ENCODE assay signal across 1 cellular context in the genomic region with DNA sequence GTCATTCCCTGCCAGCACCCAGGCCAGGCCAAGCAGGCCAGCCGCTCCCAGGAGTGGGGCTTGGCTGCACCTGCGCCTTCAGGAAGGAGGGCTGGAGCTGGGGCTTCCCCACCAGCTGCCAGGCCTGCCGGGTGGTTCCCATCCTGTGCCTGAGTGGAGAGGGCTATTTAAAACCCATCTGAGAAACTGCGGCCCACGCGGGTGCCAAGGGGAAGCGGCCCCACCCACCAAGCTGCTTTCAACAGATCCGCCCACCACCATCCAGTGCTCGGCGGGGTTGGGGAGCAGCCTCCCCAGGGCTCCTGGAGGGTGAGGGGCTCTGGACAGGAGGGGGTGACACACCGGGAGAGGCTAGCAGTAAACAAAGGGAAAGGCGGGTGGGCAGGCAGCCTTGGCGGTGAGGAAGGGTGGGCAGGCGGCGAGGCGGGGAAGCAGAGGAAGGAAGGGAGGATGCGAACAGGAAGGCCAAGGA.
TF ChIP-seq lines count a peak whose summit lies in the region.

No MANE protein-coding gene starts in this region.

TF ChIP-seq in GM12878, 131 proteins besides CTCF, POLR2A, EP300 and RAD21:
- TF ChIP-seq IKZF2 (IDR thresholded peaks at IDR 0.05) (peak; percentile 49 to 57; a peak in 2 of 4 replicates), EGR1 (IDR thresholded peaks at IDR 0.05; ENCODE audit: borderline replicate concordance in 1 of 2, low read depth in 2 of 2, low read length in 2 of 2) (0 out of 3 replicates have a peak, but pooled peaks of 1 of the 2 experiments have one; percentile 26), IKZF1 (conservative IDR thresholded peaks at IDR 0.05) (peak; percentile 87), TAF1 (IDR thresholded peaks at IDR 0.05; ENCODE audit: borderline replicate concordance, low read depth, low read length) (no peak), SUPT20H (IDR thresholded peaks at IDR 0.05; ENCODE audit: borderline replicate concordance, control insufficient read depth, low read depth, low read length) (no peak), EED (IDR thresholded peaks at IDR 0.05; ENCODE audit: low read depth) (0 out of 2 replicates have a peak, but pooled peaks have one; percentile 18), BCL11A (IDR thresholded peaks at IDR 0.05; ENCODE audit: low read depth, low read length) (no peak), SUZ12 (IDR thresholded peaks at IDR 0.05; ENCODE audit: unreplicated experiment) (no peak), TCF12 (IDR thresholded peaks at IDR 0.05; ENCODE audit: low read depth, low read length) (peak; percentile 83), SMARCA5 (IDR thresholded peaks at IDR 0.05) (no peak), MEF2B (IDR thresholded peaks at IDR 0.05; ENCODE audit: partially characterized antibody, poor library complexity, severe bottlenecking) (peak; percentile 12), KDM1A (IDR thresholded peaks at IDR 0.05; ENCODE audit: borderline replicate concordance) (no peak), TCF3 (IDR thresholded peaks at IDR 0.05; ENCODE audit: borderline replicate concordance, insufficient read depth, low read depth, low read length) (peak; percentile 48; the same call in 1 of the 2 replicates)
- TF ChIP-seq, protein P1, sequence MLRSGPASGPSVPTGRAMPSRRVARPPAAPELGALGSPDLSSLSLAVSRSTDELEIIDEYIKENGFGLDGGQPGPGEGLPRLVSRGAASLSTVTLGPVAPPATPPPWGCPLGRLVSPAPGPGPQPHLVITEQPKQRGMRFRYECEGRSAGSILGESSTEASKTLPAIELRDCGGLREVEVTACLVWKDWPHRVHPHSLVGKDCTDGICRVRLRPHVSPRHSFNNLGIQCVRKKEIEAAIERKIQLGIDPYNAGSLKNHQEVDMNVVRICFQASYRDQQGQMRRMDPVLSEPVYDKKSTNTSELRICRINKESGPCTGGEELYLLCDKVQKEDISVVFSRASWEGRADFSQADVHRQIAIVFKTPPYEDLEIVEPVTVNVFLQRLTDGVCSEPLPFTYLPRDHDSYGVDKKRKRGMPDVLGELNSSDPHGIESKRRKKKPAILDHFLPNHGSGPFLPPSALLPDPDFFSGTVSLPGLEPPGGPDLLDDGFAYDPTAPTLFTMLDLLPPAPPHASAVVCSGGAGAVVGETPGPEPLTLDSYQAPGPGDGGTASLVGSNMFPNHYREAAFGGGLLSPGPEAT (IDR thresholded peaks at IDR 0.05; ENCODE audit: low read depth), result peak; percentile 45; the same call in 1 of the 2 replicates
- TF ChIP-seq, protein P2, sequence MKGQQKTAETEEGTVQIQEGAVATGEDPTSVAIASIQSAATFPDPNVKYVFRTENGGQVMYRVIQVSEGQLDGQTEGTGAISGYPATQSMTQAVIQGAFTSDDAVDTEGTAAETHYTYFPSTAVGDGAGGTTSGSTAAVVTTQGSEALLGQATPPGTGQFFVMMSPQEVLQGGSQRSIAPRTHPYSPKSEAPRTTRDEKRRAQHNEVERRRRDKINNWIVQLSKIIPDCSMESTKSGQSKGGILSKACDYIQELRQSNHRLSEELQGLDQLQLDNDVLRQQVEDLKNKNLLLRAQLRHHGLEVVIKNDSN (IDR thresholded peaks at IDR 0.05; ENCODE audit: borderline replicate concordance, extremely low read length, insufficient read depth, low read depth, low read length), result no peak
